Comparison of ENCODE assay signal across 9 cellular contexts in genomic region chr9:684055-684949, GRCh38.
DNase-seq lines count a peak whose midpoint lies in the region; ATAC-seq and TF ChIP-seq lines count a peak whose summit lies in the region.
"Had no signal": no experiment of that assay in that cellular context is flagged by ENCODE, and none has a peak within 500 bp of the region (broad histone marks: within the 10 kb centered on the region; RNA-seq: fewer than 3 reads in every experiment).

No MANE protein-coding gene starts in this region.

- H3K36me3 ChIP-seq in rectal smooth muscle tissue (ENCODE audit: control insufficient read depth, insufficient read depth, low read length), result no peaks in the 10 kb centered on the region

- peak overlapping the region; percentile 89 for H3K27ac ChIP-seq in rectal smooth muscle tissue (ENCODE audit: low read depth, low read length)

- no peak overlapping the region for H3K9ac ChIP-seq in rectal smooth muscle tissue (ENCODE audit: low read length)

- ATAC-seq in SK-N-SH treated with all-trans-retinoic acid at 6 μM for 48 hours (peak; percentile 87), GM21381 (IDR thresholded peaks at IDR 0.05; ENCODE audit: unreplicated experiment) (no peak)

- peaks cover 30% of the 10 kb centered on the region for H3K4me1 ChIP-seq in rectal smooth muscle tissue (ENCODE audit: control insufficient read depth, insufficient read depth, low read length)

- no peak for TF ChIP-seq CTCF in fibroblast of pulmonary artery (IDR thresholded peaks at IDR 0.05; ENCODE audit: low read length, missing control alignments)

- peak; percentile 80 for DNase-seq in EH (ENCODE audit: low read depth)
- DNase-seq in fibroblast of pulmonary artery (ENCODE audit: low read depth), result peak; percentile 54
- no peak for DNase-seq in DMS153 treated with DMSO at 0.1 percent for 48 hours (lab: John Stamatoyannopoulos, UW; ENCODE audit: unreplicated experiment)
- no peak for DNase-seq in NCI-H446 (lab: John Stamatoyannopoulos, UW)
- no peak for DNase-seq in 8988T
- DNase-seq: activated CD8-positive, alpha-beta memory T cell treated with anti-CD3 and anti-CD28 coated beads for 24 hours had no signal

- peak overlapping the region; percentile 21 for H3K4me3 ChIP-seq in fibroblast of pulmonary artery (replicated peaks; ENCODE audit: low read depth, low read length)
- peak overlapping the region; percentile 2 for H3K4me3 ChIP-seq in rectal smooth muscle tissue (ENCODE audit: low read length)

- no peaks in the 10 kb centered on the region for H3K27me3 ChIP-seq in rectal smooth muscle tissue (ENCODE audit: control insufficient read depth, insufficient read depth, low read length)

TF ChIP-seq in SK-N-SH treated with all-trans-retinoic acid at 6 μM for 48 hours, 23 proteins besides CTCF, POLR2A, EP300 and RAD21:
- TF ChIP-seq ZNF70 (CRISPR knock-in tag; IDR thresholded peaks at IDR 0.05) (no peak), ISL1 (CRISPR knock-in tag; IDR thresholded peaks at IDR 0.05) (no peak), OSR1 (CRISPR knock-in tag; IDR thresholded peaks at IDR 0.05) (no peak), GLIS3 (CRISPR knock-in tag; IDR thresholded peaks at IDR 0.05) (no peak), BACH2 (CRISPR knock-in tag; IDR thresholded peaks at IDR 0.05; ENCODE audit: borderline replicate concordance) (no peak), ARNTL (CRISPR knock-in tag; IDR thresholded peaks at IDR 0.05; ENCODE audit: borderline replicate concordance, low read depth) (no peak), SNAI2 (CRISPR knock-in tag; IDR thresholded peaks at IDR 0.05) (no peak), ZFP3 (CRISPR knock-in tag; IDR thresholded peaks at IDR 0.05) (no peak), RARB (CRISPR knock-in tag; IDR thresholded peaks at IDR 0.05) (no peak), TOX (CRISPR knock-in tag; IDR thresholded peaks at IDR 0.05; ENCODE audit: borderline replicate concordance) (no peak), ZNF565 (CRISPR knock-in tag; conservative IDR thresholded peaks at IDR 0.05; ENCODE audit: low read depth) (no peak), ZC3H10 (CRISPR knock-in tag; IDR thresholded peaks at IDR 0.05) (no peak), CSDC2 (CRISPR knock-in tag; IDR thresholded peaks at IDR 0.05) (no peak), ZNF8 (CRISPR knock-in tag; IDR thresholded peaks at IDR 0.05) (no peak)
- TF ChIP-seq, protein P1, sequence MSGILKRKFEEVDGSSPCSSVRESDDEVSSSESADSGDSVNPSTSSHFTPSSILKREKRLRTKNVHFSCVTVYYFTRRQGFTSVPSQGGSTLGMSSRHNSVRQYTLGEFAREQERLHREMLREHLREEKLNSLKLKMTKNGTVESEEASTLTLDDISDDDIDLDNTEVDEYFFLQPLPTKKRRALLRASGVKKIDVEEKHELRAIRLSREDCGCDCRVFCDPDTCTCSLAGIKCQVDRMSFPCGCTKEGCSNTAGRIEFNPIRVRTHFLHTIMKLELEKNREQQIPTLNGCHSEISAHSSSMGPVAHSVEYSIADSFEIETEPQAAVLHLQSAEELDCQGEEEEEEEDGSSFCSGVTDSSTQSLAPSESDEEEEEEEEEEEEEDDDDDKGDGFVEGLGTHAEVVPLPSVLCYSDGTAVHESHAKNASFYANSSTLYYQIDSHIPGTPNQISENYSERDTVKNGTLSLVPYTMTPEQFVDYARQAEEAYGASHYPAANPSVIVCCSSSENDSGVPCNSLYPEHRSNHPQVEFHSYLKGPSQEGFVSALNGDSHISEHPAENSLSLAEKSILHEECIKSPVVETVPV (CRISPR knock-in tag; IDR thresholded peaks at IDR 0.05), result no peak
- TF ChIP-seq, protein P2, sequence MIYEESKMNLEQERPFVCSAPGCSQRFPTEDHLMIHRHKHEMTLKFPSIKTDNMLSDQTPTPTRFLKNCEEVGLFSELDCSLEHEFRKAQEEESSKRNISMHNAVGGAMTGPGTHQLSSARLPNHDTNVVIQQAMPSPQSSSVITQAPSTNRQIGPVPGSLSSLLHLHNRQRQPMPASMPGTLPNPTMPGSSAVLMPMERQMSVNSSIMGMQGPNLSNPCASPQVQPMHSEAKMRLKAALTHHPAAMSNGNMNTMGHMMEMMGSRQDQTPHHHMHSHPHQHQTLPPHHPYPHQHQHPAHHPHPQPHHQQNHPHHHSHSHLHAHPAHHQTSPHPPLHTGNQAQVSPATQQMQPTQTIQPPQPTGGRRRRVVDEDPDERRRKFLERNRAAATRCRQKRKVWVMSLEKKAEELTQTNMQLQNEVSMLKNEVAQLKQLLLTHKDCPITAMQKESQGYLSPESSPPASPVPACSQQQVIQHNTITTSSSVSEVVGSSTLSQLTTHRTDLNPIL (CRISPR knock-in tag; IDR thresholded peaks at IDR 0.05; ENCODE audit: low read depth), result no peak
- TF ChIP-seq, protein P3, sequence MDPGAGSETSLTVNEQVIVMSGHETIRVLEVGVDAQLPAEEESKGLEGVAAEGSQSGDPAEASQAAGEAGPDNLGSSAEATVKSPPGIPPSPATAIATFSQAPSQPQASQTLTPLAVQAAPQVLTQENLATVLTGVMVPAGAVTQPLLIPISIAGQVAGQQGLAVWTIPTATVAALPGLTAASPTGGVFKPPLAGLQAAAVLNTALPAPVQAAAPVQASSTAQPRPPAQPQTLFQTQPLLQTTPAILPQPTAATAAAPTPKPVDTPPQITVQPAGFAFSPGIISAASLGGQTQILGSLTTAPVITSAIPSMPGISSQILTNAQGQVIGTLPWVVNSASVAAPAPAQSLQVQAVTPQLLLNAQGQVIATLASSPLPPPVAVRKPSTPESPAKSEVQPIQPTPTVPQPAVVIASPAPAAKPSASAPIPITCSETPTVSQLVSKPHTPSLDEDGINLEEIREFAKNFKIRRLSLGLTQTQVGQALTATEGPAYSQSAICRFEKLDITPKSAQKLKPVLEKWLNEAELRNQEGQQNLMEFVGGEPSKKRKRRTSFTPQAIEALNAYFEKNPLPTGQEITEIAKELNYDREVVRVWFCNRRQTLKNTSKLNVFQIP (CRISPR knock-in tag; IDR thresholded peaks at IDR 0.05; ENCODE audit: borderline replicate concordance, low read depth), result no peak

Comparison
In these comparisons a context has a peak if more than half of its experiments do, and no peak if none do; other contexts are left out.
1. DNase-seq: peak in EH (single experiment) and fibroblast of pulmonary artery (single experiment); none in DMS153 treated with DMSO at 0.1 percent for 48 hours (single experiment), NCI-H446 (0 of 2) and 8988T (single experiment).